Comparison of ENCODE assay signal across 26 cellular contexts in the genomic region with DNA sequence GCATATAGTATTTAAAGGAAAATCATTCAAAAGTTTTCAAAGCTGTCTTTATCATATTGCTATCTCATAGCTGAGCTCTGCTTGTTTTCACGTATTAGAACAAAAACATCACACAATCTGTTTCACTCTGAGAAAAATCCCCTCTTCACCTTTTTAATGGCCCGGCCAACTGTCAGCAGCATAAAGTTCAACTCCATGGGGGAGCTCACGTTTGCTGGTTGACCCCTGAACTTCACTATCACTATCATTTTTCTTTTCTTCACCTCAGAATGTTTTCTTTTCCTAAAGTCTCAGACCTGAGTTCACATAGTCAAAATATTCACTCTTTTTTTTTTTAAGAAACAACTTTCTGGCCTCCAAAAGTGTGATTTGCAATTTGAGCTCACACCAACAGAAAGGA.
"Had no signal": no experiment of that assay in that cellular context is flagged by ENCODE, and none has a peak within 500 bp of the region (broad histone marks: within the 10 kb centered on the region; RNA-seq: fewer than 3 reads in every experiment).

No MANE protein-coding gene starts in this region.

- H3K4me1 ChIP-seq: heart right ventricle, left ventricle myocardium inferior, neural progenitor cell, parathyroid adenoma, right atrium auricular region, right lobe of liver, tibial nerve, vagina had no signal

- H3K27me3 ChIP-seq: heart right ventricle, hepatocyte, neural progenitor cell, right atrium auricular region, right lobe of liver, tibial nerve, vagina had no signal

- H3K4me3 Mint-ChIP-seq: naive thymus-derived CD4-positive, alpha-beta T cell; nephron progenitor cell; neural progenitor cell; stimulated activated memory B cell treated with anti-CD40 and anti-IgM and Interleukin-4, amounts not matched to agents 10 μg/mL and 1 μg/mL and 100 μg/mL, for 72 hours; stimulated activated naive CD8-positive, alpha-beta T cell treated with anti-CD3 and anti-CD28 coated beads, Interleukin-15, amount 100 ng/mL, for 72 hours; type B pancreatic cell had no signal

- H3K27ac Mint-ChIP-seq: naive thymus-derived CD4-positive, alpha-beta T cell; nephron progenitor cell; neural progenitor cell; stimulated activated memory B cell treated with anti-CD40 and anti-IgM and Interleukin-4, amounts not matched to agents 10 μg/mL and 1 μg/mL and 100 μg/mL, for 72 hours; stimulated activated naive CD8-positive, alpha-beta T cell treated with anti-CD3 and anti-CD28 coated beads, Interleukin-15, amount 100 ng/mL, for 72 hours; type B pancreatic cell had no signal

- H3K36me3 Mint-ChIP-seq: naive thymus-derived CD4-positive, alpha-beta T cell; neural progenitor cell; stimulated activated memory B cell treated with anti-CD40 and anti-IgM and Interleukin-4, amounts not matched to agents 10 μg/mL and 1 μg/mL and 100 μg/mL, for 72 hours; type B pancreatic cell had no signal

- H3K36me3 ChIP-seq: heart right ventricle, left ventricle myocardium inferior, neural progenitor cell, right atrium auricular region, right lobe of liver, tibial nerve, vagina had no signal

- ATAC-seq: heart right ventricle; mucosa of descending colon; naive thymus-derived CD4-positive, alpha-beta T cell; right lobe of liver; stimulated activated memory B cell treated with anti-CD40 and anti-IgM and Interleukin-4, amounts not matched to agents 10 μg/mL and 1 μg/mL and 100 μg/mL, for 72 hours; stimulated activated naive CD8-positive, alpha-beta T cell treated with anti-CD3 and anti-CD28 coated beads, Interleukin-15, amount 100 ng/mL, for 72 hours had no signal

- DNase-seq: heart right ventricle; islet precursor cell; left ventricle myocardium inferior; mesendoderm; midbrain; mucosa of descending colon; naive thymus-derived CD4-positive, alpha-beta T cell; nephron progenitor cell; right lobe of liver; stimulated activated CD4-positive, alpha-beta T cell treated with anti-CD3 and anti-CD28 coated beads, Interleukin-1b, Interleukin-23, amount 100 ng/mL, for 48 hours; stimulated activated CD4-positive, alpha-beta T cell treated with anti-CD3 and anti-CD28 coated beads, Interleukin-2, amount 100 ng/mL, for 48 hours; stimulated activated CD4-positive, alpha-beta T cell treated with anti-CD3 and anti-CD28 coated beads, Interleukin-4, amount 100 ng/mL, for 4 hours; stimulated activated CD8-positive, alpha-beta memory T cell treated with anti-CD3 and anti-CD28 coated beads, Interleukin-4, amount 100 ng/mL, for 48 hours; stimulated activated naive CD4-positive, alpha-beta T cell treated with Interleukin-2 at 50 U/mL for 16 hours; stimulated activated naive CD8-positive, alpha-beta T cell treated with anti-CD3 and anti-CD28 coated beads, Interleukin-15, amount 100 ng/mL, for 72 hours; substantia nigra had no signal

- H3K4me3 ChIP-seq: heart right ventricle, hepatocyte, left ventricle myocardium inferior, lung, mucosa of descending colon, neural progenitor cell, right atrium auricular region, right lobe of liver, smooth muscle cell, tibial nerve, vagina had no signal

- H3K4me1 Mint-ChIP-seq: naive thymus-derived CD4-positive, alpha-beta T cell; stimulated activated memory B cell treated with anti-CD40 and anti-IgM and Interleukin-4, amounts not matched to agents 10 μg/mL and 1 μg/mL and 100 μg/mL, for 72 hours; stimulated activated naive CD8-positive, alpha-beta T cell treated with anti-CD3 and anti-CD28 coated beads, Interleukin-15, amount 100 ng/mL, for 72 hours had no signal

- H3K9me3 Mint-ChIP-seq: naive thymus-derived CD4-positive, alpha-beta T cell; nephron progenitor cell; neural progenitor cell; stimulated activated memory B cell treated with anti-CD40 and anti-IgM and Interleukin-4, amounts not matched to agents 10 μg/mL and 1 μg/mL and 100 μg/mL, for 72 hours; stimulated activated naive CD8-positive, alpha-beta T cell treated with anti-CD3 and anti-CD28 coated beads, Interleukin-15, amount 100 ng/mL, for 72 hours; type B pancreatic cell had no signal

- H3K9me3 ChIP-seq: heart right ventricle, left ventricle myocardium inferior, mucosa of descending colon, right atrium auricular region, right lobe of liver, tibial nerve, vagina had no signal

- H3K27ac ChIP-seq: hepatocyte, left ventricle myocardium inferior, neural progenitor cell, parathyroid adenoma, right atrium auricular region, right lobe of liver, tibial nerve, vagina had no signal

- H3K27me3 Mint-ChIP-seq: naive thymus-derived CD4-positive, alpha-beta T cell; stimulated activated memory B cell treated with anti-CD40 and anti-IgM and Interleukin-4, amounts not matched to agents 10 μg/mL and 1 μg/mL and 100 μg/mL, for 72 hours; stimulated activated naive CD8-positive, alpha-beta T cell treated with anti-CD3 and anti-CD28 coated beads, Interleukin-15, amount 100 ng/mL, for 72 hours; type B pancreatic cell had no signal
